11 cellular contexts compared by ENCODE assay signal in genomic region chr6:112620832-112621569, GRCh38.
DNase-seq lines count a peak whose midpoint lies in the region; ATAC-seq and TF ChIP-seq lines count a peak whose summit lies in the region.
"Had no signal": no experiment of that assay in that cellular context is flagged by ENCODE, and none has a peak within 500 bp of the region (broad histone marks: within the 10 kb centered on the region; RNA-seq: fewer than 3 reads in every experiment).

No MANE protein-coding gene starts in this region.

- H3K27me3 Mint-ChIP-seq in CD8-positive, alpha-beta memory T cell: no peaks in the 10 kb centered on the region
- no peaks in the 10 kb centered on the region for H3K27me3 Mint-ChIP-seq in natural killer cell treated with Interleukin-12 subunit alpha and Interleukin-12 subunit beta and Interleukin-15 and Interleukin-18, amount 100 ng/mL, for 72 hours
- H3K27me3 Mint-ChIP-seq: central memory CD8-positive, alpha-beta T cell; stimulated activated naive CD8-positive, alpha-beta T cell treated with anti-CD3 and anti-CD28 coated beads, Interleukin-15, Interleukin-2, amounts not matched to agents 100 ng/mL and 50 ng/mL, for 24 hours had no signal

- DNase-seq in osteoblast (ENCODE audit: insufficient read length, low spot score, missing footprints): peak; percentile 17
- DNase-seq in CD8-positive, alpha-beta memory T cell: no peak
- DNase-seq in heart right ventricle: no peak
- no peak for DNase-seq in natural killer cell treated with Interleukin-12 subunit alpha and Interleukin-12 subunit beta and Interleukin-15 and Interleukin-18, amount 100 ng/mL, for 72 hours (ENCODE audit: low spot score)
- DNase-seq: mucosa of descending colon had no signal

- no peaks in the 10 kb centered on the region for H3K79me2 ChIP-seq in osteoblast (ENCODE audit: insufficient read depth, low read length)

- no peaks in the 10 kb centered on the region for H3K36me3 Mint-ChIP-seq in CD8-positive, alpha-beta memory T cell
- no peaks in the 10 kb centered on the region for H3K36me3 Mint-ChIP-seq in natural killer cell treated with Interleukin-12 subunit alpha and Interleukin-12 subunit beta and Interleukin-15 and Interleukin-18, amount 100 ng/mL, for 72 hours

- H3K9me3 ChIP-seq in osteoblast (ENCODE audit: low read depth, low read length): no peaks in the 10 kb centered on the region
- H3K9me3 ChIP-seq in CD8-positive, alpha-beta memory T cell (ENCODE audit: low read length): no peaks in the 10 kb centered on the region
- no peaks in the 10 kb centered on the region for H3K9me3 ChIP-seq in heart right ventricle
- H3K9me3 ChIP-seq: mucosa of descending colon had no signal

- H3K4me2 ChIP-seq in osteoblast (ENCODE audit: insufficient read depth, low read length): no peak overlapping the region

- CTCF ChIA-PET in CD8-positive, alpha-beta memory T cell (lab: Charles Lee): no interaction called here

- H3K27ac Mint-ChIP-seq in CD8-positive, alpha-beta memory T cell: no peak overlapping the region
- no peak overlapping the region for H3K27ac Mint-ChIP-seq in natural killer cell treated with Interleukin-12 subunit alpha and Interleukin-12 subunit beta and Interleukin-15 and Interleukin-18, amount 100 ng/mL, for 72 hours
- H3K27ac Mint-ChIP-seq: stimulated activated naive CD8-positive, alpha-beta T cell treated with anti-CD3 and anti-CD28 coated beads, Interleukin-15, Interleukin-2, amounts not matched to agents 100 ng/mL and 50 ng/mL, for 24 hours had no signal

- H3K4me3 ChIP-seq in osteoblast (ENCODE audit: insufficient read depth, low read length): no peak overlapping the region
- H3K4me3 ChIP-seq in CD8-positive, alpha-beta memory T cell (ENCODE audit: low read length): no peak overlapping the region
- H3K4me3 ChIP-seq in heart right ventricle: no peak overlapping the region
- H3K4me3 ChIP-seq: mucosa of descending colon had no signal

- H3K4me3 Mint-ChIP-seq in CD8-positive, alpha-beta memory T cell: no peak overlapping the region
- H3K4me3 Mint-ChIP-seq in natural killer cell treated with Interleukin-12 subunit alpha and Interleukin-12 subunit beta and Interleukin-15 and Interleukin-18, amount 100 ng/mL, for 72 hours: no peak overlapping the region
- H3K4me3 Mint-ChIP-seq: central memory CD8-positive, alpha-beta T cell; stimulated activated naive CD8-positive, alpha-beta T cell treated with anti-CD3 and anti-CD28 coated beads, Interleukin-15, Interleukin-2, amounts not matched to agents 100 ng/mL and 50 ng/mL, for 24 hours had no signal

- intact Hi-C loops in heart right ventricle (cut with DNase I): no loop called here

- H3K36me3 ChIP-seq in osteoblast (ENCODE audit: insufficient read depth, low read length) (no peaks in the 10 kb centered on the region), heart right ventricle (no peaks in the 10 kb centered on the region)
- no peaks in the 10 kb centered on the region for H3K36me3 ChIP-seq in CD8-positive, alpha-beta memory T cell (ENCODE audit: insufficient read depth, low read length)

- POLR2A ChIA-PET in CD8-positive, alpha-beta memory T cell (lab: Charles Lee): no interaction called here

- peak; percentile 72 for ATAC-seq in GM19035 (IDR thresholded peaks at IDR 0.05; ENCODE audit: unreplicated experiment)
- ATAC-seq in HG03342 (IDR thresholded peaks at IDR 0.05; ENCODE audit: unreplicated experiment): peak; percentile 74
- no peak for ATAC-seq in HG03457 (IDR thresholded peaks at IDR 0.05; ENCODE audit: unreplicated experiment)
- no peak for ATAC-seq in heart right ventricle
- no peak for ATAC-seq in natural killer cell treated with Interleukin-12 subunit alpha and Interleukin-12 subunit beta and Interleukin-15 and Interleukin-18, amount 100 ng/mL, for 72 hours
- ATAC-seq: mucosa of descending colon had no signal

- H3K27me3 ChIP-seq in osteoblast (ENCODE audit: insufficient read depth, low read length) (no peaks in the 10 kb centered on the region), heart right ventricle (no peaks in the 10 kb centered on the region)
- H3K27me3 ChIP-seq in CD8-positive, alpha-beta memory T cell (ENCODE audit: insufficient read depth, low read length, poor library complexity, severe bottlenecking): no peaks in the 10 kb centered on the region

- peaks cover 0 to 12% (median 0%) of the 10 kb centered on the region in 5 donors for H3K9me3 Mint-ChIP-seq in CD8-positive, alpha-beta memory T cell
- H3K9me3 Mint-ChIP-seq in natural killer cell treated with Interleukin-12 subunit alpha and Interleukin-12 subunit beta and Interleukin-15 and Interleukin-18, amount 100 ng/mL, for 72 hours: no peaks in the 10 kb centered on the region
- H3K9me3 Mint-ChIP-seq: central memory CD8-positive, alpha-beta T cell; stimulated activated naive CD8-positive, alpha-beta T cell treated with anti-CD3 and anti-CD28 coated beads, Interleukin-15, Interleukin-2, amounts not matched to agents 100 ng/mL and 50 ng/mL, for 24 hours had no signal

- 69 to 73% methylated on average over 3 of the region's 3 CpGs for WGBS in heart right ventricle, 2 donors

- no peaks in the 10 kb centered on the region for H4K20me1 ChIP-seq in osteoblast (ENCODE audit: insufficient read depth, low read length)

- TF ChIP-seq CTCF in osteoblast (IDR thresholded peaks at IDR 0.05; ENCODE audit: extremely low read depth, low read depth, low read length): no peak
- TF ChIP-seq CTCF in heart right ventricle (IDR thresholded peaks at IDR 0.05): no peak

- peak overlapping the region; percentile 36 for H2AFZ ChIP-seq in osteoblast (ENCODE audit: low read length)

- H3K4me1 ChIP-seq in osteoblast (ENCODE audit: insufficient read depth, low read length): peaks cover 4% of the 10 kb centered on the region
- H3K4me1 ChIP-seq in CD8-positive, alpha-beta memory T cell (ENCODE audit: insufficient read depth, low read length): no peaks in the 10 kb centered on the region
- no peaks in the 10 kb centered on the region for H3K4me1 ChIP-seq in heart right ventricle

- peak overlapping the region; percentile 2 for H3K27ac ChIP-seq in angular gyrus (ENCODE audit: low read depth, low read length)
- H3K27ac ChIP-seq in osteoblast (ENCODE audit: low read depth, low read length): no peak overlapping the region
- H3K27ac ChIP-seq in CD8-positive, alpha-beta memory T cell (ENCODE audit: low read depth, low read length): no peak overlapping the region
- no peak overlapping the region for H3K27ac ChIP-seq in heart right ventricle

- H3K4me1 Mint-ChIP-seq in CD8-positive, alpha-beta memory T cell: no peaks in the 10 kb centered on the region
- H3K4me1 Mint-ChIP-seq in natural killer cell treated with Interleukin-12 subunit alpha and Interleukin-12 subunit beta and Interleukin-15 and Interleukin-18, amount 100 ng/mL, for 72 hours (ENCODE audit: low read depth in 2 of 2): no peaks in the 10 kb centered on the region
- H3K4me1 Mint-ChIP-seq: central memory CD8-positive, alpha-beta T cell had no signal

Comparison
In these comparisons a context has a peak if more than half of its experiments do, and no peak if none do; other contexts are left out.
1. ATAC-seq: peak in GM19035 (single experiment) and HG03342 (single experiment); none in HG03457 (single experiment), heart right ventricle (0 of 8) and natural killer cell treated with Interleukin-12 subunit alpha and Interleukin-12 subunit beta and Interleukin-15 and Interleukin-18, amount 100 ng/mL, for 72 hours (0 of 2).